Comparison of ENCODE assay signal across 23 cellular contexts in the genomic region with DNA sequence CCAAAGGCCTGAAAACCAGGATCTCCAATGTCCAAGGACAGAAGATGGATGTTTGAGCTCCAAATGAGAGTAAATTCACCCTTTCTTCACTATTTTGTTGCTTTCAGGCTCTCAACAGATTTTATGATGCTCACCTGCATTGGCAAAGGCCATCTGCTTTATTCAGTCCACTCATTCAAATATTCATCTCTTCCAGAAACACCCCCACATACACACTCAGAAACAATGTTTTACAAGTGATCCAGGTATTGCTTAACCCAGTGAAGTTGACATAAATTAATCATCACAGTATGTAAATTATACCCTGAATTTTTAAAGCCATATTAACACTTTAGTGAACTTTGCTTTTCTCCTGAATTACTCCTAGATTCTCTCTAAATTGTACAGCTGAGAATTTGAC.
A peak's percentile ranks its signal among the peaks of the same experiment; 100 is the strongest.
DNase-seq lines count a peak whose midpoint lies in the region; ATAC-seq, FAIRE-seq and TF ChIP-seq lines count a peak whose summit lies in the region.
"Had no signal": no experiment of that assay in that cellular context is flagged by ENCODE, and none has a peak within 500 bp of the region (broad histone marks: within the 10 kb centered on the region; RNA-seq: fewer than 3 reads in every experiment).

No MANE protein-coding gene starts in this region.

- no peaks in the 10 kb centered on the region for H3K4me1 Mint-ChIP-seq in activated T-helper 17 cell treated with anti-CD3 and anti-CD28 coated beads, Interleukin-2, amount 50 U/mL, for 72 hours
- H3K4me1 Mint-ChIP-seq: CD4-positive, CD25-positive, alpha-beta regulatory T cell had no signal

- peak; percentile 34 to 68 for ATAC-seq in activated naive CD4-positive, alpha-beta T cell treated with anti-CD3 and anti-CD28 coated beads, Interleukin-2, amount 50 U/mL, for 72 hours
- peak; percentile 40 for ATAC-seq in activated T-helper 17 cell treated with anti-CD3 and anti-CD28 coated beads, Interleukin-2, amount 50 U/mL, for 72 hours (replicated peaks)
- ATAC-seq in HG02763 (IDR thresholded peaks at IDR 0.05; ENCODE audit: unreplicated experiment) = no peak
- ATAC-seq: HCT116 had no signal

- no peak for DNase-seq in activated naive CD4-positive, alpha-beta T cell treated with anti-CD3 and anti-CD28 coated beads, Interleukin-2, amount 50 U/mL, for 72 hours (ENCODE audit: low spot score in 2 of 2)
- DNase-seq in activated naive CD4-positive, alpha-beta T cell treated with Interleukin-2 at 50 U/mL for 16 hours = no peak
- DNase-seq in epithelial cell of prostate (ENCODE audit: low read depth, low spot score) (peak; percentile 27), renal cortical epithelial cell (ENCODE audit: low read depth) (peak; percentile 53), D721Med (ENCODE audit: insufficient read length, low spot score) (no peak), UCSD-AML1 (lab: John Stamatoyannopoulos, UW; ENCODE audit: unreplicated experiment) (no peak)
- DNase-seq: CD4-positive, CD25-positive, alpha-beta regulatory T cell; Kasumi-1; MV-4-11; NCI-H1105 treated with DMSO at 0.1 percent for 48 hours; NCI-H146; NCI-H1930; NCI-H446; NCI-H524 treated with DMSO at 0.1 percent for 48 hours; NCI-H774; PC-9; SHP77 treated with DMSO at 0.1 percent for 48 hours had no signal

- no peaks in the 10 kb centered on the region for H3K27me3 Mint-ChIP-seq in activated T-helper 17 cell treated with anti-CD3 and anti-CD28 coated beads, Interleukin-2, amount 50 U/mL, for 72 hours

- TF ChIP-seq CTCF in D721Med (IDR thresholded peaks at IDR 0.05; ENCODE audit: insufficient read depth, missing control alignments) = no peak

- H3K4me3 Mint-ChIP-seq in activated T-helper 17 cell treated with anti-CD3 and anti-CD28 coated beads, Interleukin-2, amount 50 U/mL, for 72 hours = no peak overlapping the region
- H3K4me3 Mint-ChIP-seq: CD4-positive, CD25-positive, alpha-beta regulatory T cell had no signal

- no peaks in the 10 kb centered on the region for H3K36me3 Mint-ChIP-seq in activated naive CD4-positive, alpha-beta T cell treated with anti-CD3 and anti-CD28 coated beads, Interleukin-2, amount 50 U/mL, for 72 hours
- H3K36me3 Mint-ChIP-seq in activated T-helper 17 cell treated with anti-CD3 and anti-CD28 coated beads, Interleukin-2, amount 50 U/mL, for 72 hours (ENCODE audit: low read depth) = no peaks in the 10 kb centered on the region
- H3K36me3 Mint-ChIP-seq: CD4-positive, CD25-positive, alpha-beta regulatory T cell had no signal

- peaks cover 0 to 5% of the 10 kb centered on the region in 2 donors for H3K9me3 Mint-ChIP-seq in activated naive CD4-positive, alpha-beta T cell treated with anti-CD3 and anti-CD28 coated beads, Interleukin-2, amount 50 U/mL, for 72 hours
- no peaks in the 10 kb centered on the region for H3K9me3 Mint-ChIP-seq in activated T-helper 17 cell treated with anti-CD3 and anti-CD28 coated beads, Interleukin-2, amount 50 U/mL, for 72 hours

- FAIRE-seq in D721Med (lab: Jason Lieb, UNC) = no peak
- FAIRE-seq: A204.1, GM19239 had no signal

- H3K27ac Mint-ChIP-seq in activated naive CD4-positive, alpha-beta T cell treated with anti-CD3 and anti-CD28 coated beads, Interleukin-2, amount 50 U/mL, for 72 hours = peak overlapping the region in 1 of 2 donors; percentile 39
- H3K27ac Mint-ChIP-seq in activated T-helper 17 cell treated with anti-CD3 and anti-CD28 coated beads, Interleukin-2, amount 50 U/mL, for 72 hours = no peak overlapping the region

- H3K27ac ChIP-seq in epithelial cell of prostate = no peak overlapping the region
- H3K27ac ChIP-seq: BLaER1, PC-9 had no signal

Comparison
In these comparisons a context has a peak if more than half of its experiments do, and no peak if none do; other contexts are left out.
1. DNase-seq: peak in epithelial cell of prostate (single experiment) and renal cortical epithelial cell (single experiment); none in activated naive CD4-positive, alpha-beta T cell treated with anti-CD3 and anti-CD28 coated beads, Interleukin-2, amount 50 U/mL, for 72 hours (0 of 2), activated naive CD4-positive, alpha-beta T cell treated with Interleukin-2 at 50 U/mL for 16 hours (single experiment), D721Med (single experiment) and UCSD-AML1 (single experiment).